In the genomic region with DNA sequence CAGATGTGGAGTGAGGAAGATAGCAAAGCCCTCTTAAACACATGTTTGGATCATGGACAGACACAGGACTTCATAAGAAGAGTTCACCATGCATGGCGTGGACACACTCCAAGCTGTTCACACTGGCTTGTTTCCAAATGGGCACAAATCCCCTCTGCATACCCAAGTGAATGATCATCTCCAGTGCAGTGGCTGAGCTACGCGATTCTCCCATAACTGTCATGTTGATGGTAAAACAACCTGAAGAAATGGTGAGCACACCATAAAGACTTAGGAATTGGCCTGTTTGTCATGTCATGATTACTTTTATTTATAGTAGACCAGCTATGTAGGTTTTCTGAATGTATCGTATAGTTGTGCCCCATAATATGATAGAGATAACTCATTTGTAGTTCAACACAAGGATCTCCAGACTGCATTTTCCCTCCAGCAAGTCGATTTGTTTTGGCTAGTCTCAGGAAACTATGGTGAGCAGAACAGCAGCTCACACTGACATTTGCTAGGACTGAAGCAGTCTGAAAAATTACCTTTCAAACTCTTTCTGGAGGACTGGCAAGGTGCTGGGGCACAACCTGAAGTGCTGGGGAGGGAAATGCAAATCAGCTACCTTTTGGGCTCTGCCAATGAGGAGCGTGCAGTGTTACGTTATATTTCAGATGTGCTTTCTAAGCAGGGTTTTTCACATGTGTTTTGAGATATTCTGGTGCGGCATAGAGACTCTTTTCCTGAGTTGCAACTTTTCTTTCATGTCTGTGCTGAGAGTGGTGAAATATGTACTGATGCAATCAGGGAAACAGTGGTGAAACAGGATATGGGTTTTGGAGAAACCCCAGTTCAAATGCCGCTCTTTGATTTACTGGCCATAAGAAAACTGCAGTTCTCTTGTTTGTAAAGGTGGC, we compare ENCODE assay signal across 13 cellular contexts.
"Had no signal": no experiment of that assay in that cellular context is flagged by ENCODE, and none has a peak within 500 bp of the region (broad histone marks: within the 10 kb centered on the region; RNA-seq: fewer than 3 reads in every experiment).

No MANE protein-coding gene starts in this region.

- H3K79me2 ChIP-seq: parathyroid adenoma had no signal

- H3K27me3 ChIP-seq: esophagus squamous epithelium, tibial nerve had no signal

- H3K9me3 ChIP-seq: esophagus squamous epithelium, lower lobe of right lung, tibial nerve had no signal

- ATAC-seq: lower lobe of right lung; naive thymus-derived CD4-positive, alpha-beta T cell; stimulated activated effector memory CD8-positive, alpha-beta T cell treated with anti-CD3 and anti-CD28 coated beads, Interleukin-12 subunit alpha, Interleukin-12 subunit beta, amount 100 ng/mL, for 72 hours had no signal

- H3K27ac ChIP-seq: esophagus squamous epithelium, lower lobe of right lung, parathyroid adenoma, tibial nerve had no signal

- H3K4me1 ChIP-seq: esophagus squamous epithelium, lower lobe of right lung, parathyroid adenoma, tibial nerve had no signal

- H2AFZ ChIP-seq: parathyroid adenoma had no signal

- H3K36me3 ChIP-seq: esophagus squamous epithelium, lower lobe of right lung, tibial nerve had no signal

- H3K9ac ChIP-seq: parathyroid adenoma had no signal

- DNase-seq: activated CD4-positive, alpha-beta memory T cell treated with anti-CD3 and anti-CD28 coated beads, Interleukin-2, amount 10 ng/mL, durations not matched to agents 7 days and 5 days; activated naive CD4-positive, alpha-beta T cell; aorta; esophagus squamous epithelium; foreskin fibroblast; immature natural killer cell; lower lobe of right lung; naive thymus-derived CD4-positive, alpha-beta T cell; small intestine; T-helper 9 cell had no signal

- H3K4me3 ChIP-seq: esophagus squamous epithelium, lower lobe of right lung, tibial nerve had no signal
